Comparison of ENCODE assay signal across 1 cellular context in genomic region chrX:53239474-53239873, GRCh38.
TF ChIP-seq lines count a peak whose summit lies in the region.

No MANE protein-coding gene starts in this region.

TF ChIP-seq in IMR-90, 13 proteins besides CTCF, POLR2A, EP300 and RAD21:
- TF ChIP-seq FOS (IDR thresholded peaks at IDR 0.05; ENCODE audit: low read depth, low read length) (no peak), CEBPB (IDR thresholded peaks at IDR 0.05; ENCODE audit: low read depth, low read length) (no peak), RFX5 (IDR thresholded peaks at IDR 0.05; ENCODE audit: low read depth, low read length) (no peak), RCOR1 (IDR thresholded peaks at IDR 0.05; ENCODE audit: insufficient replicate concordance, low read length) (no peak), SMC3 (IDR thresholded peaks at IDR 0.05; ENCODE audit: low read depth, low read length) (no peak), NFE2L2 (IDR thresholded peaks at IDR 0.05; ENCODE audit: low read depth, low read length) (no peak), CHD1 (IDR thresholded peaks at IDR 0.05; ENCODE audit: low read depth, low read length) (no peak), USF2 (IDR thresholded peaks at IDR 0.05; ENCODE audit: low read depth, low read length) (no peak), MXI1 (IDR thresholded peaks at IDR 0.05; ENCODE audit: borderline replicate concordance, low read depth, low read length) (no peak), MAZ (IDR thresholded peaks at IDR 0.05; ENCODE audit: borderline replicate concordance, low read depth, low read length) (no peak), BHLHE40 (IDR thresholded peaks at IDR 0.05; ENCODE audit: low read depth, low read length) (no peak), MAFK (IDR thresholded peaks at IDR 0.05; ENCODE audit: low read depth, low read length) (no peak)
